In the genomic region with DNA sequence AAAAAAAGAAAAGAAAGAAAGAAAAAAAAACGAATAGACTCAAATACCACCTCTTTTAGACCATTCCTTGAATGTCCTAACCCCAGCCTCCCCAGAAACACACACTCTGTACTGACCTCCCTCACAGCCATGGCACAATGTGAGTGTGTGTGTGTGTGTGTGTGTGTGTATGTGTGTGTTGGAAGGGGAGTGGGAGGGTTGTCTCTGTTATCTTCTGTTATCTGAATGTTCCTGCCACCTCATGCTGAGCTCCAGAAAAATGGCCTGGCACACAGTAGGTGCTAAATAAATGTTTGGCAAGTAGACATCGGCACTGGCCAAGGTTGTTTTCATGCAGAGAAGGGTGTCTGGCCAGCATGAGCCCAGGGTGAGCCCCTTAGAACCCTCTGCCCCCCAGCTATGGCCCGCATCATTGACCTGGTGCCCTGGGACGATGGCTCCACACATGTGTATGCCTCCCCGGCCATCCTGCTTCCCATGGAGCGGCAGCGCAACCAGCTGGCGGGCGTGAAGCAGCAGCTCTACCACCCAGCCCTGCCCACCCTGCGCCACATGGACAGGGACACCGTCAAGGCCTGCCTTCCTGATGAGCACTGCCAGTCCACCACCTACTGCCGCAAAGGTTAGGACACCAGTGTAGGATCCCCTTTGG, we compare ENCODE assay signal across 1 cellular context.
TF ChIP-seq lines count a peak whose summit lies in the region.

No MANE protein-coding gene starts in this region.

TF ChIP-seq in H1, 55 proteins besides CTCF, POLR2A, EP300 and RAD21:
- TF ChIP-seq MAX (IDR thresholded peaks at IDR 0.05) (peak; percentile 47; the same call in 1 of the 2 replicates), E2F6 (IDR thresholded peaks at IDR 0.05) (no peak)
